ENCODE assay signal across 1 cellular context in genomic region chr17:59754547-59754946, GRCh38.
TF ChIP-seq lines count a peak whose summit lies in the region.

No MANE protein-coding gene starts in this region.

TF ChIP-seq in HepG2, 621 proteins besides CTCF, POLR2A, EP300 and RAD21 (continued from another document and continues in another):
- TF ChIP-seq TFAP4 (IDR thresholded peaks at IDR 0.05; ENCODE audit: borderline replicate concordance, low read depth), result peak; percentile 47; the same call in 1 of the 2 replicates
- no peak for TF ChIP-seq ZNF3 (CRISPR knock-in tag; IDR thresholded peaks at IDR 0.05)
- TF ChIP-seq TIGD3 (CRISPR knock-in tag; IDR thresholded peaks at IDR 0.05; ENCODE audit: borderline replicate concordance), result no peak
- 0 out of 2 replicates have a peak, but pooled peaks have one; percentile 24 for TF ChIP-seq RERE (CRISPR knock-in tag; IDR thresholded peaks at IDR 0.05; ENCODE audit: low read depth)
- no peak for TF ChIP-seq ZNF543 (CRISPR knock-in tag; IDR thresholded peaks at IDR 0.05)
- TF ChIP-seq YEATS2 (CRISPR knock-in tag; IDR thresholded peaks at IDR 0.05; ENCODE audit: borderline replicate concordance), result peak; percentile 26; the same call in 1 of the 2 replicates
- no peak for TF ChIP-seq ASH2L (IDR thresholded peaks at IDR 0.05; ENCODE audit: insufficient read length, low read depth, low read length)
- TF ChIP-seq, protein P1, sequence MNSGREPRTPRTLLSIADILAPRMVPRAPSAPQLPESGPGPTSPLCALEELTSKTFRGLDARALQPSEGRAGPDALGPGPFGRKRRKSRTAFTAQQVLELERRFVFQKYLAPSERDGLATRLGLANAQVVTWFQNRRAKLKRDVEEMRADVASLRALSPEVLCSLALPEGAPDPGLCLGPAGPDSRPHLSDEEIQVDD (CRISPR knock-in tag; IDR thresholded peaks at IDR 0.05; ENCODE audit: borderline replicate concordance), result no peak
- no peak for TF ChIP-seq ZNF788 (CRISPR knock-in tag; IDR thresholded peaks at IDR 0.05; ENCODE audit: borderline replicate concordance)
- no peak for TF ChIP-seq EED (CRISPR knock-in tag; IDR thresholded peaks at IDR 0.05)
- peak; percentile 92; the same call in 1 of the 2 replicates for TF ChIP-seq ETV5 (CRISPR knock-in tag; IDR thresholded peaks at IDR 0.05; ENCODE audit: borderline replicate concordance)
- no peak for TF ChIP-seq SSRP1 (CRISPR knock-in tag; IDR thresholded peaks at IDR 0.05)
- peak; percentile 28; the same call in 1 of the 2 replicates for TF ChIP-seq STAG1 (CRISPR knock-in tag; IDR thresholded peaks at IDR 0.05)
- no peak for TF ChIP-seq SRSF1 (optimal IDR thresholded peaks at IDR 0.05; ENCODE audit: low read depth, low read length)
- peak; percentile 31; the same call in 1 of the 2 replicates for TF ChIP-seq ZFP90 (CRISPR knock-in tag; IDR thresholded peaks at IDR 0.05; ENCODE audit: borderline replicate concordance)
- TF ChIP-seq, protein P2, sequence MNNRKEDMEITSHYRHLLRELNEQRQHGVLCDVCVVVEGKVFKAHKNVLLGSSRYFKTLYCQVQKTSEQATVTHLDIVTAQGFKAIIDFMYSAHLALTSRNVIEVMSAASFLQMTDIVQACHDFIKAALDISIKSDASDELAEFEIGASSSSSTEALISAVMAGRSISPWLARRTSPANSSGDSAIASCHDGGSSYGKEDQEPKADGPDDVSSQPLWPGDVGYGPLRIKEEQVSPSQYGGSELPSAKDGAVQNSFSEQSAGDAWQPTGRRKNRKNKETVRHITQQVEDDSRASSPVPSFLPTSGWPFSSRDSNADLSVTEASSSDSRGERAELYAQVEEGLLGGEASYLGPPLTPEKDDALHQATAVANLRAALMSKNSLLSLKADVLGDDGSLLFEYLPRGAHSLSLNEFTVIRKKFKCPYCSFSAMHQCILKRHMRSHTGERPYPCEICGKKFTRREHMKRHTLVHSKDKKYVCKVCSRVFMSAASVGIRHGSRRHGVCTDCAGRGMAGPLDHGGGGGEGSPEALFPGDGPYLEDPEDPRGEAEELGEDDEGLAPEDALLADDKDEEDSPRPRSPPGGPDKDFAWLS (CRISPR knock-in tag; IDR thresholded peaks at IDR 0.05; ENCODE audit: borderline replicate concordance), result no peak
- TF ChIP-seq ZNF121 (CRISPR knock-in tag; IDR thresholded peaks at IDR 0.05), result no peak
- TF ChIP-seq FOSL2 (CRISPR knock-in tag; IDR thresholded peaks at IDR 0.05), result peak; percentile 99
- TF ChIP-seq CREB3 (CRISPR knock-in tag; IDR thresholded peaks at IDR 0.05), result no peak
- TF ChIP-seq SMYD3 (CRISPR knock-in tag; IDR thresholded peaks at IDR 0.05), result no peak
- TF ChIP-seq, protein P3, sequence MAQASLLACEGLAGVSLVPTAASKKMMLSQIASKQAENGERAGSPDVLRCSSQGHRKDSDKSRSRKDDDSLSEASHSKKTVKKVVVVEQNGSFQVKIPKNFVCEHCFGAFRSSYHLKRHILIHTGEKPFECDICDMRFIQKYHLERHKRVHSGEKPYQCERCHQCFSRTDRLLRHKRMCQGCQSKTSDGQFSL (CRISPR knock-in tag; IDR thresholded peaks at IDR 0.05), result no peak
- peak; percentile 85; the same call in 1 of the 2 replicates for TF ChIP-seq SOX5 (CRISPR knock-in tag; IDR thresholded peaks at IDR 0.05; ENCODE audit: borderline replicate concordance)
- TF ChIP-seq RNF219 (CRISPR knock-in tag; IDR thresholded peaks at IDR 0.05), result no peak
- TF ChIP-seq SKIL (CRISPR knock-in tag; IDR thresholded peaks at IDR 0.05; ENCODE audit: borderline replicate concordance), result 0 out of 2 replicates have a peak, but pooled peaks have one; percentile 49
- TF ChIP-seq ZNF333 (CRISPR knock-in tag; IDR thresholded peaks at IDR 0.05; ENCODE audit: borderline replicate concordance), result no peak
- no peak for TF ChIP-seq DMAP1 (CRISPR knock-in tag; IDR thresholded peaks at IDR 0.05)
- no peak for TF ChIP-seq SIN3A (IDR thresholded peaks at IDR 0.05; ENCODE audit: borderline replicate concordance, low read depth, low read length)
- TF ChIP-seq ZNF563 (CRISPR knock-in tag; IDR thresholded peaks at IDR 0.05), result no peak
- no peak for TF ChIP-seq MEIS2 (CRISPR knock-in tag; IDR thresholded peaks at IDR 0.05)
- TF ChIP-seq KDM2A (CRISPR knock-in tag; IDR thresholded peaks at IDR 0.05; ENCODE audit: borderline replicate concordance, low read depth), result no peak
- no peak for TF ChIP-seq NAIF1 (CRISPR knock-in tag; IDR thresholded peaks at IDR 0.05; ENCODE audit: borderline replicate concordance)
- TF ChIP-seq ZNF556 (CRISPR knock-in tag; IDR thresholded peaks at IDR 0.05; ENCODE audit: borderline replicate concordance), result no peak
- no peak for TF ChIP-seq ZNF678 (CRISPR knock-in tag; IDR thresholded peaks at IDR 0.05)
- TF ChIP-seq TGIF2 (CRISPR knock-in tag; IDR thresholded peaks at IDR 0.05), result no peak
- no peak for TF ChIP-seq GABPA (IDR thresholded peaks at IDR 0.05; ENCODE audit: low read depth, low read length)
- TF ChIP-seq GABPA (CRISPR knock-in tag; IDR thresholded peaks at IDR 0.05; ENCODE audit: low read depth), result peak; percentile 37; the same call in 1 of the 2 replicates
- TF ChIP-seq ZBTB10 (CRISPR knock-in tag; IDR thresholded peaks at IDR 0.05; ENCODE audit: borderline replicate concordance), result no peak
- no peak for TF ChIP-seq MXD4 (CRISPR knock-in tag; IDR thresholded peaks at IDR 0.05)
- peak; percentile 18; the same call in 1 of the 2 replicates for TF ChIP-seq SMARCC2 (IDR thresholded peaks at IDR 0.05)
- peak in 1 of 2 experiments; percentile 77; a peak in 2 of 4 replicates for TF ChIP-seq ATF4 (CRISPR knock-in tag; IDR thresholded peaks at IDR 0.05)
- no peak for TF ChIP-seq ZSCAN21 (CRISPR knock-in tag; IDR thresholded peaks at IDR 0.05; ENCODE audit: borderline replicate concordance)
- no peak for TF ChIP-seq ELF1 (CRISPR knock-in tag; IDR thresholded peaks at IDR 0.05)
- no peak for TF ChIP-seq FOXP1 (IDR thresholded peaks at IDR 0.05)
- peak; percentile 53; the same call in 1 of the 2 replicates for TF ChIP-seq FOXP1 (CRISPR knock-in tag; IDR thresholded peaks at IDR 0.05)
- TF ChIP-seq FOXO1 (CRISPR knock-in tag; IDR thresholded peaks at IDR 0.05), result no peak; the same call in 1 of the 2 replicates
